In the genomic region with DNA sequence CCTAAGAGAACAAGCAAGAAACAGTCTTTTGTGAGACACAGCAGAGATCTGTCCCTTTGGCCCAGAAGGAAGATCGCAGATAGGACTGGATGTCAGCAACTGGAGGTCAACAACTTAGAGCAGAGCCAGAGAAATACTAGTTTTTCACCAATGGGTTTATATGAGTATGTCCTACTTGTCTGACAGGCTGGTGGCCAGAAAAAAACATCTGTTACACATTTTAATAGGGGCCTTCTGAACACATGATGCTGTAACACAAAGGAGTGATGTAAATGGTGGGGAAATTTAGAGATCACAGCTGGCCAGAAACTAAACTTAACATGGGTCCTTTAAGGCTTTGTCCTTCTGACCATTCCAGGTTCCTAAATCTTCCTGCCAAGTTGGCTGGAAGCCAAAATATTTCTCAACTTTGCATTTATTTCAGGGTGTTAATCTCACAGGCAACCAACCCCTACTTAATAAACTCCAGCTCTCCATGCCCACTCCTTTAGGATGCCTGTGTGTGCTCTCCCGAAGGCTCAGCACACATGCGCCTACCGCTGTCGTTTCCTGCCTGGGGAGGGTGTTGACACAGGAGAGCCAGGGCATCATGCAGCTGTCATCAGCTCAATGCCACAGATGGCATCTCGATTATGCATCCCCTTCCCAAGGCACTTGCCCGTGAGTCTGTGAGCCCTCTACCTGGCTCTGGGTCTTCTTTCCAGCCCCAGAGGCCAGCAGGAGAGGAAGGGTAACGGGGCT, we compare ENCODE assay signal across 9 cellular contexts.
DNase-seq lines count a peak whose midpoint lies in the region; ATAC-seq and TF ChIP-seq lines count a peak whose summit lies in the region.
"Had no signal": no experiment of that assay in that cellular context is flagged by ENCODE, and none has a peak within 500 bp of the region (broad histone marks: within the 10 kb centered on the region; RNA-seq: fewer than 3 reads in every experiment).

No MANE protein-coding gene starts in this region.

- H3K4me1 ChIP-seq in lower lobe of right lung = peaks cover 17% of the 10 kb centered on the region

- peak overlapping the region; percentile 62 for H3K27ac ChIP-seq in lower lobe of right lung
- H3K27ac ChIP-seq: SJSA1 had no signal

- H3K4me3 ChIP-seq in cardiac fibroblast (replicated peaks in 1 of 2; ENCODE audit: low read depth in 2 of 2, low read length in 2 of 2) = no peak overlapping the region
- no peak overlapping the region for H3K4me3 ChIP-seq in lower lobe of right lung
- H3K4me3 ChIP-seq: SJSA1 had no signal

- H3K4me1 Mint-ChIP-seq in activated naive CD8-positive, alpha-beta T cell treated with anti-CD3 and anti-CD28 coated beads for 36 hours = no peaks in the 10 kb centered on the region

- H3K27ac Mint-ChIP-seq in activated naive CD8-positive, alpha-beta T cell treated with anti-CD3 and anti-CD28 coated beads for 36 hours = no peak overlapping the region

- H3K9me3 ChIP-seq in lower lobe of right lung = no peaks in the 10 kb centered on the region
- H3K9me3 ChIP-seq: SJSA1 had no signal

- H3K27me3 Mint-ChIP-seq in activated naive CD8-positive, alpha-beta T cell treated with anti-CD3 and anti-CD28 coated beads for 36 hours = peaks cover 3% of the 10 kb centered on the region

- peak; percentile 2 to 8 for DNase-seq in NCI-H526 (lab: John Stamatoyannopoulos, UW)
- no peak for DNase-seq in NCI-H526 treated with DMSO at 0.1 percent for 48 hours (lab: John Stamatoyannopoulos, UW)
- DNase-seq in cardiac fibroblast (ENCODE audit: low read depth in 2 of 2) = peak; percentile 79 to 98
- no peak for DNase-seq in lower lobe of right lung
- peak; percentile 56 for DNase-seq in ureter (ENCODE audit: low spot score)
- no peak for DNase-seq in NAMALWA (ENCODE audit: low spot score)
- DNase-seq in activated naive CD8-positive, alpha-beta T cell treated with anti-CD3 and anti-CD28 coated beads for 36 hours = no peak
- no peak for DNase-seq in C1 segment of cervical spinal cord (lab: John Stamatoyannopoulos, UW)

- peaks cover 8% of the 10 kb centered on the region for H3K9me3 Mint-ChIP-seq in activated naive CD8-positive, alpha-beta T cell treated with anti-CD3 and anti-CD28 coated beads for 36 hours

- TF ChIP-seq CTCF in cardiac fibroblast (IDR thresholded peaks at IDR 0.05; ENCODE audit: low read depth, low read length) (no peak), lower lobe of right lung (IDR thresholded peaks at IDR 0.05) (no peak)

- no peaks in the 10 kb centered on the region for H3K36me3 Mint-ChIP-seq in activated naive CD8-positive, alpha-beta T cell treated with anti-CD3 and anti-CD28 coated beads for 36 hours

- H3K36me3 ChIP-seq in lower lobe of right lung = no peaks in the 10 kb centered on the region
- H3K36me3 ChIP-seq: SJSA1 had no signal

- H3K27me3 ChIP-seq in lower lobe of right lung (ENCODE audit: low read depth) = no peaks in the 10 kb centered on the region
- H3K27me3 ChIP-seq: SJSA1 had no signal

- no peak overlapping the region for H3K4me3 Mint-ChIP-seq in activated naive CD8-positive, alpha-beta T cell treated with anti-CD3 and anti-CD28 coated beads for 36 hours

- intact Hi-C loops in lower lobe of right lung (cut with DNase I) = no loop called here

- ATAC-seq in lower lobe of right lung = peak; percentile 63 to 76

Comparison
In these comparisons a context has a peak if more than half of its experiments do, and no peak if none do; other contexts are left out.
1. DNase-seq: peak in NCI-H526 (2 of 2), cardiac fibroblast (2 of 2) and ureter (single experiment); none in NCI-H526 treated with DMSO at 0.1 percent for 48 hours (single experiment), lower lobe of right lung (single experiment), NAMALWA (single experiment), activated naive CD8-positive, alpha-beta T cell treated with anti-CD3 and anti-CD28 coated beads for 36 hours (single experiment) and C1 segment of cervical spinal cord (0 of 14).